In the genomic region with DNA sequence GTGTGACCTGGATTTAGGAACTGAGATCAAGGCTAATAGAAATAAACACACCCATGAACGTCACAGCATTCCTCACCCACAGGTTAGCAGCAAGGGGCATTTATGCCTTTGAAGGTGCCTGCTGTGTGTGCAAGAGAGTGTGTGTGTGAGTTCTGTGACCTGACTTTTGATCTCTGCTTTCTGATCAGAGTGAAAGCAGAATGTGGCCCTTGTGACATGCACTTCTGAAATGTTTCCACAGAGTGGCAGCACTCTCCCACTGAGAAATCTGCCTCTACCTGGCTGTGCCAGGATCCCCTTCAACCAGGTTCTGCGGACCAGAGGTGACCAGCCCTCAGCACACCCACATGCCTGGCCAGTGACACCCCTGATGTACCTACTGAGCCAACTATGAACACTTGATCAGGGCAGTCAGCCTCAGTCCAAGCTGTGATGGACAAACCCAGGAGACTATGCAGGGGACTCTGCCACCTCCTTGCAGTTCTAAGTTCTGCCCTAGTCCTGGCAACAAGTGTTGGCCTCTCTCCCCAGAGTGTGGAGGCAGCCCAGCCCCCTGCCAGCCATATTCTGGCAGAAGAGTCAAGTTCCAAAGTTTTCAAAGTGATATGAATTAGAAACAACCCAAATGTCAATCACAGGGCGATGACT, we compare ENCODE assay signal across 9 cellular contexts. TPM values are rescaled to one million over a fixed set of nuclear protein-coding genes. Genes with fewer than 3 reads are reported as not detected.
A peak's percentile ranks its signal among the peaks of the same experiment; 100 is the strongest.
DNase-seq lines count a peak whose midpoint lies in the region; ATAC-seq and TF ChIP-seq lines count a peak whose summit lies in the region.
"Had no signal": no experiment of that assay in that cellular context is flagged by ENCODE, and none has a peak within 500 bp of the region (broad histone marks: within the 10 kb centered on the region; RNA-seq: fewer than 3 reads in every experiment).

No MANE protein-coding gene starts in this region.

- peak; percentile 64 for ATAC-seq in HG03039 (IDR thresholded peaks at IDR 0.05; ENCODE audit: unreplicated experiment)
- ATAC-seq in left lobe of liver, result peak; percentile 96

- in situ Hi-C loops in brain microvascular endothelial cell (cut with HindIII; ENCODE audit: low pct_ligation_motif_present, low sequenced_read_pairs), result no loop called here

- no peaks in the 10 kb centered on the region for H3K36me3 ChIP-seq in brain microvascular endothelial cell (replicated peaks)

- H3K27me3 ChIP-seq in brain microvascular endothelial cell (replicated peaks), result peaks cover 4% of the 10 kb centered on the region

- no peak for DNase-seq in AG09319 (ENCODE audit: extremely low read depth, low read depth)
- DNase-seq in NCI-H82 (lab: John Stamatoyannopoulos, UW), result peak; percentile 80
- DNase-seq in brain microvascular endothelial cell, result peak; percentile 12
- DNase-seq in left lobe of liver (ENCODE audit: low spot score), result peak; percentile 55
- no peak for DNase-seq in middle frontal gyrus (ENCODE audit: extremely low spot score, low spot score)
- DNase-seq in NCI-H226, result no peak

- H3K27ac ChIP-seq in brain microvascular endothelial cell, result no peak overlapping the region

- H3K4me3 ChIP-seq in brain microvascular endothelial cell (ENCODE audit: low read depth, low read length), result no peak overlapping the region

- TF ChIP-seq CTCF in AG09319 (IDR thresholded peaks at IDR 0.05; ENCODE audit: low read depth, low read length), result peak; percentile 37
- TF ChIP-seq CTCF in GM12874 (IDR thresholded peaks at IDR 0.05; ENCODE audit: insufficient read depth, low read depth, low read length), result peak; percentile 71
- TF ChIP-seq CTCF in brain microvascular endothelial cell (IDR thresholded peaks at IDR 0.05; ENCODE audit: low read depth, low read length, missing control alignments), result peak; percentile 67

RNA-seq across cellular contexts. Expression of gene RXRG, which starts 41.0 kb away (rescaled TPM):
- total RNA-seq in left lobe of liver, result 0.55 TPM
- total RNA-seq: dermis microvascular lymphatic vessel endothelial cell had no signal

RNA-seq across cellular contexts. Expression of gene LMX1A, which starts 47.4 kb away (rescaled TPM):
- not detected for total RNA-seq in left lobe of liver
- total RNA-seq: dermis microvascular lymphatic vessel endothelial cell had no signal

Comparison
In these comparisons a context has a peak if more than half of its experiments do, and no peak if none do; other contexts are left out.
1. DNase-seq: peak in NCI-H82 (single experiment), brain microvascular endothelial cell (single experiment) and left lobe of liver (single experiment); none in AG09319 (single experiment), middle frontal gyrus (single experiment) and NCI-H226 (single experiment).
2. Peak in every context shown above with its lines, with median percentiles within 50 percentile points of each other: CTCF ChIP-seq.